In the genomic region with DNA sequence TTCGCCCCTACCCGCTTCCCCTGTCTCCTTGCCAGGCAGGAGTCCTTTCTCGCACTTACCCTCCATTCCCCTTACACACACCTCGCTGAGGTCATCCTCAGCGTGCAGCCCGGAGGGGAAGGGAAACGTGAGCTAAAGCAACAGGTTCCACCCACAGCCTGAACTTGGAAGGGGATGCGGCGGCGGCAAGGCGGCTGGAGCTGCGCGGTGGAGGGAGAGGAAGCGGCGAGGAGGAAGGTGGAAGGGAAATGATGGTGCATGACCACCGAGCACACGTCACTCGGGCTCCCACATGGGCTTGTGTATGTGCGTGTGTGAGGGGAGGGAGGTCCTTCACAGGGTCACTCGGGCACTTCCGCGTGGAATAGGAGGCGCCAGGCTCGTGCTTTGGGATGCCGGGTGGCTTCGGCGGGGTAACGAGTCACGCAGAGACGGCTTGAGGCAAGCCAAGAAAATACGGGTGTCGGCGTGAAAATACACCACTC, we compare ENCODE assay signal across 8 cellular contexts.
DNase-seq lines count a peak whose midpoint lies in the region; ATAC-seq and TF ChIP-seq lines count a peak whose summit lies in the region.

No MANE protein-coding gene starts in this region.

- H3K27me3 ChIP-seq in smooth muscle cell (ENCODE audit: low read depth) = no peaks in the 10 kb centered on the region

- H3F3A ChIP-seq in smooth muscle cell (ENCODE audit: low read depth) = peaks cover 8% of the 10 kb centered on the region

- no peak for TF ChIP-seq CTCF in smooth muscle cell (IDR thresholded peaks at IDR 0.05; ENCODE audit: borderline replicate concordance, insufficient read depth, poor library complexity, severe bottlenecking)

- H3K27ac ChIP-seq in caudate nucleus (ENCODE audit: low read depth, low read length) (peak overlapping the region; percentile 90), smooth muscle cell (ENCODE audit: low read depth) (peak overlapping the region; percentile 96)

- peak overlapping the region; percentile 88 for H3K4me2 ChIP-seq in smooth muscle cell

- peaks cover 21% of the 10 kb centered on the region for H3K79me2 ChIP-seq in smooth muscle cell (ENCODE audit: low read depth)

- ATAC-seq in GM19035 (IDR thresholded peaks at IDR 0.05; ENCODE audit: unreplicated experiment) = peak; percentile 34
- ATAC-seq in HG03280 (IDR thresholded peaks at IDR 0.05; ENCODE audit: unreplicated experiment) = peak; percentile 15
- no peak for ATAC-seq in GM18520 (IDR thresholded peaks at IDR 0.05; ENCODE audit: unreplicated experiment)

- H3K9ac ChIP-seq in smooth muscle cell (ENCODE audit: low read depth) = peak overlapping the region; percentile 92

- no peaks in the 10 kb centered on the region for H3K9me3 ChIP-seq in smooth muscle cell (replicated peaks; ENCODE audit: low read depth)

- peaks cover 10% of the 10 kb centered on the region for H3K4me1 ChIP-seq in smooth muscle cell (ENCODE audit: low read depth)

- peaks cover 23% of the 10 kb centered on the region for H4K20me1 ChIP-seq in smooth muscle cell (ENCODE audit: low read depth)

- H3K4me3 ChIP-seq in smooth muscle cell = peak overlapping the region; percentile 90

- WGBS in smooth muscle cell (ENCODE audit: low lambda C conversion rate) = 2% methylated on average over 33 of the region's 33 CpGs

- H3K36me3 ChIP-seq in smooth muscle cell (ENCODE audit: low read depth) = no peaks in the 10 kb centered on the region

- no peak overlapping the region for H2AFZ ChIP-seq in smooth muscle cell (ENCODE audit: low read depth)

- DNase-seq in COLO668 (lab: John Stamatoyannopoulos, UW; ENCODE audit: unreplicated experiment) (peak; percentile 50), caudate nucleus (lab: John Stamatoyannopoulos, UW) (peak in 29 of 61 donors; percentile 29 to 80 (median 62)), islet precursor cell (peak; percentile 94), smooth muscle cell (lab: John Stamatoyannopoulos, UW; ENCODE audit: unreplicated experiment) (no peak)

TF ChIP-seq in PFSK-1, 5 proteins besides CTCF, POLR2A, EP300 and RAD21:
- TF ChIP-seq FOXP2 (optimal IDR thresholded peaks at IDR 0.05; ENCODE audit: borderline replicate concordance, extremely low read depth, extremely low read length, insufficient read depth) (peak; percentile 41), TAF1 (IDR thresholded peaks at IDR 0.05; ENCODE audit: borderline replicate concordance, insufficient read depth, low read length) (0 out of 2 replicates have a peak, but pooled peaks have one; percentile 33), POLR2AphosphoS5 (IDR thresholded peaks at IDR 0.05; ENCODE audit: low read depth, low read length) (peak; percentile 58; the same call in 1 of the 2 replicates), REST (IDR thresholded peaks at IDR 0.05; ENCODE audit: insufficient read depth in 1 of 2, low read depth in 2 of 2, low read length in 2 of 2) (no peak), SIN3A (IDR thresholded peaks at IDR 0.05; ENCODE audit: borderline replicate concordance, insufficient read depth, low read length) (peak; percentile 76; the same call in 1 of the 2 replicates)
